1 cellular context compared by ENCODE assay signal in genomic region chr13:113077953-113078894, GRCh38.
TF ChIP-seq lines count a peak whose summit lies in the region.

No MANE protein-coding gene starts in this region.

TF ChIP-seq in HepG2, 621 proteins besides CTCF, POLR2A, EP300 and RAD21:
- no peak for TF ChIP-seq ZNF75D (CRISPR knock-in tag; IDR thresholded peaks at IDR 0.05; ENCODE audit: borderline replicate concordance)
- no peak for TF ChIP-seq CHCHD3 (CRISPR knock-in tag; IDR thresholded peaks at IDR 0.05)
- TF ChIP-seq KDM3A (CRISPR knock-in tag; IDR thresholded peaks at IDR 0.05; ENCODE audit: low read depth): no peak
- no peak for TF ChIP-seq ZNF251 (CRISPR knock-in tag; IDR thresholded peaks at IDR 0.05)
- no peak for TF ChIP-seq RBFOX2 (IDR thresholded peaks at IDR 0.05; ENCODE audit: low read depth, low read length)
